In genomic region chr9:37027582-37028424, GRCh38 we compare ENCODE assay signal across 1 cellular context.
TF ChIP-seq lines count a peak whose summit lies in the region.

No MANE protein-coding gene starts in this region.

TF ChIP-seq in HepG2, 621 proteins besides CTCF, POLR2A, EP300 and RAD21 (continued from another document and continues in another):
- TF ChIP-seq HNF4G (IDR thresholded peaks at IDR 0.05; ENCODE audit: borderline replicate concordance, low read depth, low read length) (no peak), HNF4G (CRISPR knock-in tag; IDR thresholded peaks at IDR 0.05; ENCODE audit: borderline replicate concordance, low read depth) (0 out of 2 replicates have a peak, but pooled peaks have one; percentile 22), NFE2 (CRISPR knock-in tag; IDR thresholded peaks at IDR 0.05) (no peak), ZNF746 (CRISPR knock-in tag; IDR thresholded peaks at IDR 0.05) (peak; percentile 76; the same call in 1 of the 2 replicates), KLF9 (CRISPR knock-in tag; IDR thresholded peaks at IDR 0.05; ENCODE audit: low read depth) (peak; percentile 66; the same call in 1 of the 2 replicates), ZNF703 (CRISPR knock-in tag; IDR thresholded peaks at IDR 0.05; ENCODE audit: borderline replicate concordance) (no peak), KMT2A (CRISPR knock-in tag; IDR thresholded peaks at IDR 0.05) (peak; percentile 57; the same call in 1 of the 2 replicates), ZNF879 (CRISPR knock-in tag; IDR thresholded peaks at IDR 0.05) (no peak), ZNF354B (CRISPR knock-in tag; IDR thresholded peaks at IDR 0.05) (peak; percentile 95), ZNF615 (CRISPR knock-in tag; IDR thresholded peaks at IDR 0.05; ENCODE audit: borderline replicate concordance) (no peak), KLF15 (CRISPR knock-in tag; IDR thresholded peaks at IDR 0.05; ENCODE audit: borderline replicate concordance) (peak; percentile 98), ZBTB7B (CRISPR knock-in tag; IDR thresholded peaks at IDR 0.05) (peak; percentile 83), ZNF782 (CRISPR knock-in tag; IDR thresholded peaks at IDR 0.05; ENCODE audit: borderline replicate concordance) (peak; percentile 85; the same call in 1 of the 2 replicates), ZNF280D (CRISPR knock-in tag; IDR thresholded peaks at IDR 0.05) (peak; percentile 88), PRPF4 (IDR thresholded peaks at IDR 0.05; ENCODE audit: low read depth, low read length, poor library complexity, severe bottlenecking) (no peak), SMAD1 (CRISPR knock-in tag; IDR thresholded peaks at IDR 0.05; ENCODE audit: borderline replicate concordance, low read depth) (peak; percentile 61; the same call in 1 of the 2 replicates), TRIM24 (CRISPR knock-in tag; IDR thresholded peaks at IDR 0.05) (no peak), MTA1 (CRISPR knock-in tag; IDR thresholded peaks at IDR 0.05; ENCODE audit: borderline replicate concordance) (peak; percentile 24; the same call in 1 of the 2 replicates), JUND (CRISPR knock-in tag; IDR thresholded peaks at IDR 0.05) (0 out of 2 replicates have a peak, but pooled peaks have one; percentile 42), ELF1 (CRISPR knock-in tag; IDR thresholded peaks at IDR 0.05) (no peak), CREBL2 (CRISPR knock-in tag; IDR thresholded peaks at IDR 0.05; ENCODE audit: borderline replicate concordance) (peak; percentile 72; the same call in 1 of the 2 replicates), SMC3 (IDR thresholded peaks at IDR 0.05; ENCODE audit: low read length) (no peak), ZNF335 (CRISPR knock-in tag; IDR thresholded peaks at IDR 0.05) (peak; percentile 81; the same call in 1 of the 2 replicates), ZNF234 (CRISPR knock-in tag; conservative IDR thresholded peaks at IDR 0.05) (peak; percentile 68; the same call in 1 of the 2 replicates), ZNF674 (CRISPR knock-in tag; IDR thresholded peaks at IDR 0.05; ENCODE audit: low read depth) (0 out of 2 replicates have a peak, but pooled peaks have one; percentile 72), ZBTB14 (CRISPR knock-in tag; IDR thresholded peaks at IDR 0.05) (peak; percentile 62), KAT8 (CRISPR knock-in tag; IDR thresholded peaks at IDR 0.05) (peak; percentile 76), IRF1 (CRISPR knock-in tag; IDR thresholded peaks at IDR 0.05; ENCODE audit: low read depth) (0 out of 2 replicates have a peak, but pooled peaks have one; percentile 75), NFE2L1 (CRISPR knock-in tag; IDR thresholded peaks at IDR 0.05; ENCODE audit: borderline replicate concordance) (no peak), ZNF773 (CRISPR knock-in tag; IDR thresholded peaks at IDR 0.05; ENCODE audit: borderline replicate concordance) (peak; percentile 99), ZNF124 (CRISPR knock-in tag; IDR thresholded peaks at IDR 0.05) (peak; percentile 86; the same call in 1 of the 2 replicates), MIER3 (CRISPR knock-in tag; IDR thresholded peaks at IDR 0.05; ENCODE audit: borderline replicate concordance) (peak; percentile 81; the same call in 1 of the 2 replicates), ZNF570 (CRISPR knock-in tag; IDR thresholded peaks at IDR 0.05; ENCODE audit: borderline replicate concordance) (0 out of 2 replicates have a peak, but pooled peaks have one; percentile 47), ZNF547 (CRISPR knock-in tag; IDR thresholded peaks at IDR 0.05) (peak; percentile 98), ZNF652 (CRISPR knock-in tag; IDR thresholded peaks at IDR 0.05; ENCODE audit: borderline replicate concordance, low read depth) (no peak)
- TF ChIP-seq, protein P1, sequence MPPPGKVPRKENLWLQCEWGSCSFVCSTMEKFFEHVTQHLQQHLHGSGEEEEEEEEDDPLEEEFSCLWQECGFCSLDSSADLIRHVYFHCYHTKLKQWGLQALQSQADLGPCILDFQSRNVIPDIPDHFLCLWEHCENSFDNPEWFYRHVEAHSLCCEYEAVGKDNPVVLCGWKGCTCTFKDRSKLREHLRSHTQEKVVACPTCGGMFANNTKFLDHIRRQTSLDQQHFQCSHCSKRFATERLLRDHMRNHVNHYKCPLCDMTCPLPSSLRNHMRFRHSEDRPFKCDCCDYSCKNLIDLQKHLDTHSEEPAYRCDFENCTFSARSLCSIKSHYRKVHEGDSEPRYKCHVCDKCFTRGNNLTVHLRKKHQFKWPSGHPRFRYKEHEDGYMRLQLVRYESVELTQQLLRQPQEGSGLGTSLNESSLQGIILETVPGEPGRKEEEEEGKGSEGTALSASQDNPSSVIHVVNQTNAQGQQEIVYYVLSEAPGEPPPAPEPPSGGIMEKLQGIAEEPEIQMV (CRISPR knock-in tag; IDR thresholded peaks at IDR 0.05; ENCODE audit: low read depth) = peak; percentile 72; the same call in 1 of the 2 replicates
- TF ChIP-seq, protein P2, sequence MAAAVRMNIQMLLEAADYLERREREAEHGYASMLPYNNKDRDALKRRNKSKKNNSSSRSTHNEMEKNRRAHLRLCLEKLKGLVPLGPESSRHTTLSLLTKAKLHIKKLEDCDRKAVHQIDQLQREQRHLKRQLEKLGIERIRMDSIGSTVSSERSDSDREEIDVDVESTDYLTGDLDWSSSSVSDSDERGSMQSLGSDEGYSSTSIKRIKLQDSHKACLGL (CRISPR knock-in tag; IDR thresholded peaks at IDR 0.05) = peak; percentile 98
- TF ChIP-seq, protein P3, sequence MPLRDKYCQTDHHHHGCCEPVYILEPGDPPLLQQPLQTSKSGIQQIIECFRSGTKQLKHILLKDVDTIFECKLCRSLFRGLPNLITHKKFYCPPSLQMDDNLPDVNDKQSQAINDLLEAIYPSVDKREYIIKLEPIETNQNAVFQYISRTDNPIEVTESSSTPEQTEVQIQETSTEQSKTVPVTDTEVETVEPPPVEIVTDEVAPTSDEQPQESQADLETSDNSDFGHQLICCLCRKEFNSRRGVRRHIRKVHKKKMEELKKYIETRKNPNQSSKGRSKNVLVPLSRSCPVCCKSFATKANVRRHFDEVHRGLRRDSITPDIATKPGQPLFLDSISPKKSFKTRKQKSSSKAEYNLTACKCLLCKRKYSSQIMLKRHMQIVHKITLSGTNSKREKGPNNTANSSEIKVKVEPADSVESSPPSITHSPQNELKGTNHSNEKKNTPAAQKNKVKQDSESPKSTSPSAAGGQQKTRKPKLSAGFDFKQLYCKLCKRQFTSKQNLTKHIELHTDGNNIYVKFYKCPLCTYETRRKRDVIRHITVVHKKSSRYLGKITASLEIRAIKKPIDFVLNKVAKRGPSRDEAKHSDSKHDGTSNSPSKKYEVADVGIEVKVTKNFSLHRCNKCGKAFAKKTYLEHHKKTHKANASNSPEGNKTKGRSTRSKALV (CRISPR knock-in tag; IDR thresholded peaks at IDR 0.05) = peak; percentile 98
- TF ChIP-seq, protein P4, sequence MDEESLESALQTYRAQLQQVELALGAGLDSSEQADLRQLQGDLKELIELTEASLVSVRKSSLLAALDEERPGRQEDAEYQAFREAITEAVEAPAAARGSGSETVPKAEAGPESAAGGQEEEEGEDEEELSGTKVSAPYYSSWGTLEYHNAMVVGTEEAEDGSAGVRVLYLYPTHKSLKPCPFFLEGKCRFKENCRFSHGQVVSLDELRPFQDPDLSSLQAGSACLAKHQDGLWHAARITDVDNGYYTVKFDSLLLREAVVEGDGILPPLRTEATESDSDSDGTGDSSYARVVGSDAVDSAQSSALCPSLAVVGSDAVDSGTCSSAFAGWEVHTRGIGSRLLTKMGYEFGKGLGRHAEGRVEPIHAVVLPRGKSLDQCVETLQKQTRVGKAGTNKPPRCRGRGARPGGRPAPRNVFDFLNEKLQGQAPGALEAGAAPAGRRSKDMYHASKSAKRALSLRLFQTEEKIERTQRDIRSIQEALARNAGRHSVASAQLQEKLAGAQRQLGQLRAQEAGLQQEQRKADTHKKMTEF (CRISPR knock-in tag; IDR thresholded peaks at IDR 0.05) = peak; percentile 89
- TF ChIP-seq, protein P5, sequence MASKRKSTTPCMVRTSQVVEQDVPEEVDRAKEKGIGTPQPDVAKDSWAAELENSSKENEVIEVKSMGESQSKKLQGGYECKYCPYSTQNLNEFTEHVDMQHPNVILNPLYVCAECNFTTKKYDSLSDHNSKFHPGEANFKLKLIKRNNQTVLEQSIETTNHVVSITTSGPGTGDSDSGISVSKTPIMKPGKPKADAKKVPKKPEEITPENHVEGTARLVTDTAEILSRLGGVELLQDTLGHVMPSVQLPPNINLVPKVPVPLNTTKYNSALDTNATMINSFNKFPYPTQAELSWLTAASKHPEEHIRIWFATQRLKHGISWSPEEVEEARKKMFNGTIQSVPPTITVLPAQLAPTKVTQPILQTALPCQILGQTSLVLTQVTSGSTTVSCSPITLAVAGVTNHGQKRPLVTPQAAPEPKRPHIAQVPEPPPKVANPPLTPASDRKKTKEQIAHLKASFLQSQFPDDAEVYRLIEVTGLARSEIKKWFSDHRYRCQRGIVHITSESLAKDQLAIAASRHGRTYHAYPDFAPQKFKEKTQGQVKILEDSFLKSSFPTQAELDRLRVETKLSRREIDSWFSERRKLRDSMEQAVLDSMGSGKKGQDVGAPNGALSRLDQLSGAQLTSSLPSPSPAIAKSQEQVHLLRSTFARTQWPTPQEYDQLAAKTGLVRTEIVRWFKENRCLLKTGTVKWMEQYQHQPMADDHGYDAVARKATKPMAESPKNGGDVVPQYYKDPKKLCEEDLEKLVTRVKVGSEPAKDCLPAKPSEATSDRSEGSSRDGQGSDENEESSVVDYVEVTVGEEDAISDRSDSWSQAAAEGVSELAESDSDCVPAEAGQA (IDR thresholded peaks at IDR 0.05; ENCODE audit: low read depth) = no peak
- TF ChIP-seq, protein P5 (CRISPR knock-in tag; IDR thresholded peaks at IDR 0.05; ENCODE audit: borderline replicate concordance) = peak; percentile 97
- TF ChIP-seq, protein P6, sequence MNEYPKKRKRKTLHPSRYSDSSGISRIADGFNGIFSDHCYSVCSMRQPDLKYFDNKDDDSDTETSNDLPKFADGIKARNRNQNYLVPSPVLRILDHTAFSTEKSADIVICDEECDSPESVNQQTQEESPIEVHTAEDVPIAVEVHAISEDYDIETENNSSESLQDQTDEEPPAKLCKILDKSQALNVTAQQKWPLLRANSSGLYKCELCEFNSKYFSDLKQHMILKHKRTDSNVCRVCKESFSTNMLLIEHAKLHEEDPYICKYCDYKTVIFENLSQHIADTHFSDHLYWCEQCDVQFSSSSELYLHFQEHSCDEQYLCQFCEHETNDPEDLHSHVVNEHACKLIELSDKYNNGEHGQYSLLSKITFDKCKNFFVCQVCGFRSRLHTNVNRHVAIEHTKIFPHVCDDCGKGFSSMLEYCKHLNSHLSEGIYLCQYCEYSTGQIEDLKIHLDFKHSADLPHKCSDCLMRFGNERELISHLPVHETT (CRISPR knock-in tag; conservative IDR thresholded peaks at IDR 0.05) = peak; percentile 86
